Comparison of ENCODE assay signal across 8 cellular contexts in the genomic region with DNA sequence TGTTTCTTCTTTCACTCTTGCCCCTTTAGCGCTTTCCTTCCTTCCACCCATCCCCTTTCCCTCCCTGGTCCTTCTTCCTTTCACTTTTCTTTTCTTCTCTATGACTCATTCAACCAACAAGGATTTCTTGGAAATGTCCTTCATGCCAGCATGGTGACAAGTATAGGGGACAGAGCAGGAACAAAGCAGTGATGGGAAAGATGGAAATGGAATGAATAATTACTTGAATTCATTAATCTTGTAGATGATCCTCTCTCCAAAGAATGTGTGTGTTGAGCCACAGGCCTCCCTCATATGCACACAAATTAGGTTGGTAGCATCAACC. TPM values are rescaled to one million over a fixed set of nuclear protein-coding genes. Genes with fewer than 3 reads are reported as not detected.
A peak's percentile ranks its signal among the peaks of the same experiment; 100 is the strongest.
DNase-seq lines count a peak whose midpoint lies in the region; ATAC-seq and TF ChIP-seq lines count a peak whose summit lies in the region.

No MANE protein-coding gene starts in this region.

- H3K27me3 Mint-ChIP-seq in activated T-cell treated with anti-CD3 and anti-CD28 coated beads, Interleukin-2, amount 50 U/mL, for 72 hours (ENCODE audit: low read depth), result no peaks in the 10 kb centered on the region
- H3K27me3 Mint-ChIP-seq in activated CD8-positive, alpha-beta T cell treated with anti-CD3 and anti-CD28 coated beads, Interleukin-2, amount 10 ng/mL, durations not matched to agents 7 days and 5 days (ENCODE audit: low read depth), result no peaks in the 10 kb centered on the region

- no peaks in the 10 kb centered on the region for H3K9me3 Mint-ChIP-seq in activated T-cell treated with anti-CD3 and anti-CD28 coated beads, Interleukin-2, amount 50 U/mL, for 72 hours
- no peaks in the 10 kb centered on the region for H3K9me3 Mint-ChIP-seq in activated CD8-positive, alpha-beta T cell treated with anti-CD3 and anti-CD28 coated beads, Interleukin-2, amount 10 ng/mL, durations not matched to agents 7 days and 5 days (ENCODE audit: insufficient read depth)

- peaks cover 2 to 8% of the 10 kb centered on the region in 2 donors for H3K36me3 Mint-ChIP-seq in activated T-cell treated with anti-CD3 and anti-CD28 coated beads, Interleukin-2, amount 50 U/mL, for 72 hours (ENCODE audit: insufficient read depth in 2 of 2)
- peaks cover 19% of the 10 kb centered on the region for H3K36me3 Mint-ChIP-seq in activated CD8-positive, alpha-beta T cell treated with anti-CD3 and anti-CD28 coated beads, Interleukin-2, amount 10 ng/mL, durations not matched to agents 7 days and 5 days (ENCODE audit: low read depth)

- intact Hi-C loops in left colon (cut with DNase I, micrococcal nuclease) (no loop called here), thyroid gland (cut with DNase I) (no loop called here)

- H3K27ac ChIP-seq in thyroid gland, result peak overlapping the region; percentile 80 to 92 (median 83)

- H3K9me3 ChIP-seq in thyroid gland, result no peaks in the 10 kb centered on the region

- H3K4me1 ChIP-seq in thyroid gland, result peaks cover 12 to 69% of the 10 kb centered on the region in 2 donors

- peak overlapping the region; percentile 89 to 92 for H3K4me3 Mint-ChIP-seq in activated T-cell treated with anti-CD3 and anti-CD28 coated beads, Interleukin-2, amount 50 U/mL, for 72 hours
- H3K4me3 Mint-ChIP-seq in activated CD8-positive, alpha-beta T cell treated with anti-CD3 and anti-CD28 coated beads, Interleukin-2, amount 10 ng/mL, durations not matched to agents 7 days and 5 days, result peak overlapping the region; percentile 87

- POLR2A ChIA-PET in activated CD8-positive, alpha-beta T cell treated with anti-CD3 and anti-CD28 coated beads, Interleukin-2, amount 10 ng/mL, durations not matched to agents 7 days and 5 days (lab: Charles Lee), result interaction anchor here (0.9 to 3.8 kb wide), 2 partner anchors 9 to 25 kb away, joined by 4 to 28 read pairs; a partner anchor contains a TSS

- no peak for ATAC-seq in activated T-cell treated with anti-CD3 and anti-CD28 coated beads, Interleukin-2, amount 50 U/mL, for 72 hours (replicated peaks in 1 of 2)
- ATAC-seq in activated CD8-positive, alpha-beta T cell treated with anti-CD3 and anti-CD28 coated beads, Interleukin-2, amount 10 ng/mL, durations not matched to agents 7 days and 5 days, result no peak
- ATAC-seq in left colon, result peak; percentile 21
- ATAC-seq in HG02884 (IDR thresholded peaks at IDR 0.05; ENCODE audit: unreplicated experiment), result no peak

- no peaks in the 10 kb centered on the region for H3K27me3 ChIP-seq in thyroid gland

- no peak for DNase-seq in activated T-cell treated with anti-CD3 and anti-CD28 coated beads, Interleukin-2, amount 50 U/mL, for 72 hours
- DNase-seq in activated T-cell treated with anti-CD3 and anti-CD28 coated beads, Interleukin-2, amount 50 U/mL, for 1 hour, result no peak
- no peak for DNase-seq in activated CD8-positive, alpha-beta T cell treated with anti-CD3 and anti-CD28 coated beads, Interleukin-2, amount 10 ng/mL, durations not matched to agents 7 days and 5 days
- DNase-seq in left colon (no peak), thyroid gland (no peak), pons (ENCODE audit: low spot score) (no peak), retina (no peak)

- WGBS in thyroid gland, 2 donors, result 69 to 88% methylated on average over 1 of the region's 1 CpG

- CTCF ChIA-PET in activated CD8-positive, alpha-beta T cell treated with anti-CD3 and anti-CD28 coated beads, Interleukin-2, amount 10 ng/mL, durations not matched to agents 7 days and 5 days (lab: Charles Lee), result interaction anchor here (0.8 to 3.1 kb wide), 5 partner anchors 19 to 166 kb away, joined by 3 to 11 read pairs (median 4); no protein-coding TSS in a partner anchor

- peaks cover 47% of the 10 kb centered on the region for H3K4me1 Mint-ChIP-seq in activated T-cell treated with anti-CD3 and anti-CD28 coated beads, Interleukin-2, amount 50 U/mL, for 72 hours (ENCODE audit: low read depth)
- peaks cover 71% of the 10 kb centered on the region for H3K4me1 Mint-ChIP-seq in activated CD8-positive, alpha-beta T cell treated with anti-CD3 and anti-CD28 coated beads, Interleukin-2, amount 10 ng/mL, durations not matched to agents 7 days and 5 days (ENCODE audit: low read depth)

- H3K4me3 ChIP-seq in thyroid gland (replicated peaks in 1 of 3), result no peak overlapping the region

- no peak for TF ChIP-seq CTCF in thyroid gland (IDR thresholded peaks at IDR 0.05)

- peak overlapping the region; percentile 1 for H3K27ac Mint-ChIP-seq in activated T-cell treated with anti-CD3 and anti-CD28 coated beads, Interleukin-2, amount 50 U/mL, for 72 hours
- H3K27ac Mint-ChIP-seq in activated CD8-positive, alpha-beta T cell treated with anti-CD3 and anti-CD28 coated beads, Interleukin-2, amount 10 ng/mL, durations not matched to agents 7 days and 5 days, result peak overlapping the region; percentile 91

- peaks cover 5 to 6% of the 10 kb centered on the region in 2 donors for H3K36me3 ChIP-seq in thyroid gland

- TF ChIP-seq POLR2A in thyroid gland (IDR thresholded peaks at IDR 0.05), result no peak

RNA-seq across cellular contexts. Expression of a gene that starts 1.5 kb away (rescaled TPM):
- 10 to 100 TPM; 73.3 to 78.9 TPM for total RNA-seq in activated T-cell treated with anti-CD3 and anti-CD28 coated beads, Interleukin-2, amount 50 U/mL, for 72 hours
- 10 to 100 TPM; 72.0 to 74.4 TPM for total RNA-seq in activated CD8-positive, alpha-beta T cell treated with anti-CD3 and anti-CD28 coated beads, Interleukin-2, amount 10 ng/mL, durations not matched to agents 7 days and 5 days
- total RNA-seq in left colon (10 to 100 TPM; 20.1 to 20.4 TPM), thyroid gland (10 to 100 TPM; 13.6 to 41.3 (median 20.7) TPM)

RNA-seq across cellular contexts. Expression of a gene that starts 8.4 kb away (rescaled TPM):
- total RNA-seq in activated T-cell treated with anti-CD3 and anti-CD28 coated beads, Interleukin-2, amount 50 U/mL, for 72 hours, result 10 to 100 TPM; 85.0 to 89.5 TPM
- total RNA-seq in activated CD8-positive, alpha-beta T cell treated with anti-CD3 and anti-CD28 coated beads, Interleukin-2, amount 10 ng/mL, durations not matched to agents 7 days and 5 days, result 100 to 1,000 TPM; 141 to 148 TPM
- 100 to 1,000 TPM; 268 to 282 TPM for total RNA-seq in left colon
- total RNA-seq in thyroid gland, result 100 to 1,000 TPM in 3 of 4 donors, 10 to 100 TPM in 1; 89.6 to 171 (median 121) TPM

RNA-seq across cellular contexts. Expression of a gene that starts 9.8 kb away (rescaled TPM):
- total RNA-seq in activated T-cell treated with anti-CD3 and anti-CD28 coated beads, Interleukin-2, amount 50 U/mL, for 72 hours, result 100 to 1,000 TPM; 114 to 129 TPM
- total RNA-seq in activated CD8-positive, alpha-beta T cell treated with anti-CD3 and anti-CD28 coated beads, Interleukin-2, amount 10 ng/mL, durations not matched to agents 7 days and 5 days, result 100 to 1,000 TPM in 1 of 2 experiments, 10 to 100 TPM in 1; 91.0 to 104 TPM
- 10 to 100 TPM; 78.8 to 84.2 TPM for total RNA-seq in left colon
- total RNA-seq in thyroid gland, result 100 to 1,000 TPM in 3 of 4 donors, 10 to 100 TPM in 1; 86.9 to 202 (median 168) TPM

RNA-seq across cellular contexts. Expression of a gene that starts 16.8 kb away (rescaled TPM):
- 1 to 10 TPM; 3.5 to 4.1 TPM for total RNA-seq in activated T-cell treated with anti-CD3 and anti-CD28 coated beads, Interleukin-2, amount 50 U/mL, for 72 hours
- total RNA-seq in activated CD8-positive, alpha-beta T cell treated with anti-CD3 and anti-CD28 coated beads, Interleukin-2, amount 10 ng/mL, durations not matched to agents 7 days and 5 days, result 1 to 10 TPM; 1.7 to 1.9 TPM
- total RNA-seq in left colon (10 to 100 TPM in 1 of 2 donors, 1 to 10 TPM in 1; 10.0 to 10.8 TPM), thyroid gland (10 to 100 TPM in 3 of 4 donors, 1 to 10 TPM in 1; 8.9 to 25.2 (median 21.9) TPM)

RNA-seq across cellular contexts. Expression of a gene that starts 24.4 kb away (rescaled TPM):
- 10 to 100 TPM; 17.8 to 20.3 TPM for total RNA-seq in activated T-cell treated with anti-CD3 and anti-CD28 coated beads, Interleukin-2, amount 50 U/mL, for 72 hours
- total RNA-seq in activated CD8-positive, alpha-beta T cell treated with anti-CD3 and anti-CD28 coated beads, Interleukin-2, amount 10 ng/mL, durations not matched to agents 7 days and 5 days, result 10 to 100 TPM; 18.9 to 20.0 TPM
- 10 to 100 TPM; 25.1 to 27.8 TPM for total RNA-seq in left colon
- total RNA-seq in thyroid gland, result 10 to 100 TPM; 39.5 to 81.9 (median 51.6) TPM
